In the genomic region with DNA sequence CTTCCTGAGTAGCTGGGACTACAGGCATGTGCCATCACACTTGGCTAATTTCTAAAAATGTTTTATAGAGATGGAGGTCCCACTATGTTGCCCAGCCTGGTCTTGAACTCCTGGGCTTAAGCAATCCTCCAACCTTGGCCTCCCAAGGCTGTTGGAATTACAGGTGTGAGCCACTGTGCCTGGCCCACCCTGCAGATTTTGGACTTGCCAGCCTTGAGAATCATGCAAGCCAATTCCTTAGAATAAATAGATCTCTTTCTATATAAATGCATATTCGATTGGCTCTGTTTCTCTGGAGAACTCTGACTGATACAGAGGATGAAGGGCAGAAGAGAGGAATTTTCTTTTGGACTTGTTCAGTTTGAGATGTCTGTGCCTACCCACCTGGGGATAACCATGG, we compare ENCODE assay signal across 2 cellular contexts.
TF ChIP-seq lines count a peak whose summit lies in the region.

No MANE protein-coding gene starts in this region.

TF ChIP-seq in HepG2, 621 proteins besides CTCF, POLR2A, EP300 and RAD21:
- TF ChIP-seq ZNF207 (IDR thresholded peaks at IDR 0.05; ENCODE audit: borderline replicate concordance) = no peak
- TF ChIP-seq ZNF564 (CRISPR knock-in tag; IDR thresholded peaks at IDR 0.05) = peak; percentile 94; the same call in 1 of the 2 replicates
TF ChIP-seq in HepG2: peak in this region for 1.

TF ChIP-seq in A549, 52 proteins besides CTCF, POLR2A, EP300 and RAD21:
- TF ChIP-seq HOXB13 (CRISPR knock-in tag; IDR thresholded peaks at IDR 0.05; ENCODE audit: low read depth) = no peak
- TF ChIP-seq CHD4 (IDR thresholded peaks at IDR 0.05; ENCODE audit: borderline replicate concordance) = no peak
- no peak for TF ChIP-seq HOXA7 (CRISPR knock-in tag; IDR thresholded peaks at IDR 0.05)
- no peak for TF ChIP-seq JUNB (IDR thresholded peaks at IDR 0.05)
- TF ChIP-seq BHLHE40 (IDR thresholded peaks at IDR 0.05; ENCODE audit: low read depth, low read length) = no peak
- TF ChIP-seq KDM1A (IDR thresholded peaks at IDR 0.05; ENCODE audit: low read depth) = no peak
- TF ChIP-seq, protein P1, sequence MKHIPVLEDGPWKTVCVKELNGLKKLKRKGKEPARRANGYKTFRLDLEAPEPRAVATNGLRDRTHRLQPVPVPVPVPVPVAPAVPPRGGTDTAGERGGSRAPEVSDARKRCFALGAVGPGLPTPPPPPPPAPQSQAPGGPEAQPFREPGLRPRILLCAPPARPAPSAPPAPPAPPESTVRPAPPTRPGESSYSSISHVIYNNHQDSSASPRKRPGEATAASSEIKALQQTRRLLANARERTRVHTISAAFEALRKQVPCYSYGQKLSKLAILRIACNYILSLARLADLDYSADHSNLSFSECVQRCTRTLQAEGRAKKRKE (CRISPR knock-in tag; IDR thresholded peaks at IDR 0.05; ENCODE audit: low read depth) = no peak
- TF ChIP-seq CHD2 (IDR thresholded peaks at IDR 0.05; ENCODE audit: low read length, partially characterized antibody) = no peak
- TF ChIP-seq, protein P2, sequence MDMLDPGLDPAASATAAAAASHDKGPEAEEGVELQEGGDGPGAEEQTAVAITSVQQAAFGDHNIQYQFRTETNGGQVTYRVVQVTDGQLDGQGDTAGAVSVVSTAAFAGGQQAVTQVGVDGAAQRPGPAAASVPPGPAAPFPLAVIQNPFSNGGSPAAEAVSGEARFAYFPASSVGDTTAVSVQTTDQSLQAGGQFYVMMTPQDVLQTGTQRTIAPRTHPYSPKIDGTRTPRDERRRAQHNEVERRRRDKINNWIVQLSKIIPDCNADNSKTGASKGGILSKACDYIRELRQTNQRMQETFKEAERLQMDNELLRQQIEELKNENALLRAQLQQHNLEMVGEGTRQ (IDR thresholded peaks at IDR 0.05) = no peak
- TF ChIP-seq, protein P3, sequence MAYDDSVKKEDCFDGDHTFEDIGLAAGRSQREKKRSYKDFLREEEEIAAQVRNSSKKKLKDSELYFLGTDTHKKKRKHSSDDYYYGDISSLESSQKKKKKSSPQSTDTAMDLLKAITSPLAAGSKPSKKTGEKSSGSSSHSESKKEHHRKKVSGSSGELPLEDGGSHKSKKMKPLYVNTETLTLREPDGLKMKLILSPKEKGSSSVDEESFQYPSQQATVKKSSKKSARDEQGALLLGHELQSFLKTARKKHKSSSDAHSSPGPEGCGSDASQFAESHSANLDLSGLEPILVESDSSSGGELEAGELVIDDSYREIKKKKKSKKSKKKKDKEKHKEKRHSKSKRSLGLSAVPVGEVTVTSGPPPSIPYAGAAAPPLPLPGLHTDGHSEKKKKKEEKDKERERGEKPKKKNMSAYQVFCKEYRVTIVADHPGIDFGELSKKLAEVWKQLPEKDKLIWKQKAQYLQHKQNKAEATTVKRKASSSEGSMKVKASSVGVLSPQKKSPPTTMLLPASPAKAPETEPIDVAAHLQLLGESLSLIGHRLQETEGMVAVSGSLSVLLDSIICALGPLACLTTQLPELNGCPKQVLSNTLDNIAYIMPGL (CRISPR knock-in tag; IDR thresholded peaks at IDR 0.05; ENCODE audit: borderline replicate concordance) = no peak
- TF ChIP-seq, protein P4, sequence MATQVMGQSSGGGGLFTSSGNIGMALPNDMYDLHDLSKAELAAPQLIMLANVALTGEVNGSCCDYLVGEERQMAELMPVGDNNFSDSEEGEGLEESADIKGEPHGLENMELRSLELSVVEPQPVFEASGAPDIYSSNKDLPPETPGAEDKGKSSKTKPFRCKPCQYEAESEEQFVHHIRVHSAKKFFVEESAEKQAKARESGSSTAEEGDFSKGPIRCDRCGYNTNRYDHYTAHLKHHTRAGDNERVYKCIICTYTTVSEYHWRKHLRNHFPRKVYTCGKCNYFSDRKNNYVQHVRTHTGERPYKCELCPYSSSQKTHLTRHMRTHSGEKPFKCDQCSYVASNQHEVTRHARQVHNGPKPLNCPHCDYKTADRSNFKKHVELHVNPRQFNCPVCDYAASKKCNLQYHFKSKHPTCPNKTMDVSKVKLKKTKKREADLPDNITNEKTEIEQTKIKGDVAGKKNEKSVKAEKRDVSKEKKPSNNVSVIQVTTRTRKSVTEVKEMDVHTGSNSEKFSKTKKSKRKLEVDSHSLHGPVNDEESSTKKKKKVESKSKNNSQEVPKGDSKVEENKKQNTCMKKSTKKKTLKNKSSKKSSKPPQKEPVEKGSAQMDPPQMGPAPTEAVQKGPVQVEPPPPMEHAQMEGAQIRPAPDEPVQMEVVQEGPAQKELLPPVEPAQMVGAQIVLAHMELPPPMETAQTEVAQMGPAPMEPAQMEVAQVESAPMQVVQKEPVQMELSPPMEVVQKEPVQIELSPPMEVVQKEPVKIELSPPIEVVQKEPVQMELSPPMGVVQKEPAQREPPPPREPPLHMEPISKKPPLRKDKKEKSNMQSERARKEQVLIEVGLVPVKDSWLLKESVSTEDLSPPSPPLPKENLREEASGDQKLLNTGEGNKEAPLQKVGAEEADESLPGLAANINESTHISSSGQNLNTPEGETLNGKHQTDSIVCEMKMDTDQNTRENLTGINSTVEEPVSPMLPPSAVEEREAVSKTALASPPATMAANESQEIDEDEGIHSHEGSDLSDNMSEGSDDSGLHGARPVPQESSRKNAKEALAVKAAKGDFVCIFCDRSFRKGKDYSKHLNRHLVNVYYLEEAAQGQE (IDR thresholded peaks at IDR 0.05) = no peak
- no peak for TF ChIP-seq NR3C1 (IDR thresholded peaks at IDR 0.05)
- TF ChIP-seq POLR2AphosphoS2 (conservative IDR thresholded peaks at IDR 0.05; ENCODE audit: low read length) = no peak
- no peak for TF ChIP-seq HDAC2 (IDR thresholded peaks at IDR 0.05)
- TF ChIP-seq, protein P5, sequence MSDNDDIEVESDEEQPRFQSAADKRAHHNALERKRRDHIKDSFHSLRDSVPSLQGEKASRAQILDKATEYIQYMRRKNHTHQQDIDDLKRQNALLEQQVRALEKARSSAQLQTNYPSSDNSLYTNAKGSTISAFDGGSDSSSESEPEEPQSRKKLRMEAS (IDR thresholded peaks at IDR 0.05) = no peak
- no peak for TF ChIP-seq JUN (IDR thresholded peaks at IDR 0.05)
- TF ChIP-seq SMC3 (IDR thresholded peaks at IDR 0.05) = no peak
